Comparison of ENCODE assay signal across 9 cellular contexts in the genomic region with DNA sequence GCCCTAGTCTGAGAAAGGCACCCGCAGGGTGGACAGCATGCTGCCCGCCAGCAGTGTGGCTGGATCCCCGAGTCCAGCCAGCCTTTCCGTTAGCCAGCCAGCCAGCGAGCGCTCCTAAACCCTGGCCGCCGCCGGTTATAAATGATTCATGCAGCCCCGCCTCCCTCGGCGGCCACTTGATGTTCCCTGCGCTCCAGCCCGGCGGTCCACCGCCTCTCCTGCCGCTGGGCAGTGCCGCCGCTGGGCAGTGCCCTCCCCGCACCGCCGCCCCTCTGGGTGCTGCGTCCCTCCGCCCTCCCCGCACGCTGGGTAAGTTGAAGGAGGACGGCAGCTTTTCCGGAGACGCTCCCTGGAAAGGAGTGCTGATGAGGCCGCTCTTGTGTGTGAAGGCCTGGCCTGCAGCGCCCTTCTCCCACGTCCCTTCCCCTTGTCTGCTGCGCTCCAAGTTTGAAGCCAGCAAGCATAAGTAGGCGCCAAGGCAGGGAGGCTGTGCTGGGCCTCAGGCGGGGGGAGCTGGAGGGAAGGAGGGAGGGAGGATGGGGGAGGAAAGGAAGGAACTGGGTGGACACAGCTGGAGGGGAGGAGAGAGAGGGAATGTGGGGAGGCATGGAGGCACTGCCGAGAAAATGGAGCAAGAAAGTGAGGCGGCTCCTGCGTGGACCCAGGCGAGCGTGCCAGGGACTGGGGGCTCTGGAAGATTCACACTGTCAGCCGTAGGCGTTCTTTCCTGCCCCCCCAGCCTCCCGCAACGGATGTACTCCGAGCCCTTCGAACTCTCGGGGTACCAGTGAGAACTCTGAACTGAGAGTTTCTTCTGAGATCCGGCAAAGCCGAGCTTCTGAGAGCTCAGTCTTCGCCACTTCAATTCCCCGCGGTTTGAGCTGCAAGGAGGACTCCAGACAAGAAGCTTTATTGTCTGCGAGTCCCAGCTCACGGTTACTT.
DNase-seq lines count a peak whose midpoint lies in the region; ATAC-seq, FAIRE-seq and TF ChIP-seq lines count a peak whose summit lies in the region.
"Had no signal": no experiment of that assay in that cellular context is flagged by ENCODE, and none has a peak within 500 bp of the region (broad histone marks: within the 10 kb centered on the region; RNA-seq: fewer than 3 reads in every experiment).

No MANE protein-coding gene starts in this region.

- DNase-seq in DMS79 treated with DMSO at 0.1 percent for 48 hours (lab: John Stamatoyannopoulos, UW), result peak; percentile 60
- DNase-seq in DMS79 (lab: John Stamatoyannopoulos, UW), result no peak
- peak; percentile 63 to 78 for DNase-seq in lung microvascular endothelial cell (ENCODE audit: low read depth in 2 of 2)
- peak; percentile 84 for DNase-seq in upper lobe of right lung
- DNase-seq in cerebellar nuclear complex (lab: John Stamatoyannopoulos, UW), result no peak
- no peak for DNase-seq in NCI-H187 (lab: John Stamatoyannopoulos, UW)

- TF ChIP-seq CTCF in upper lobe of right lung (IDR thresholded peaks at IDR 0.05), result no peak

- peaks cover 32% of the 10 kb centered on the region for H3K27me3 ChIP-seq in upper lobe of right lung

- no peaks in the 10 kb centered on the region for H3K36me3 ChIP-seq in upper lobe of right lung

- ATAC-seq in upper lobe of right lung (peak; percentile 82), GM19351 (IDR thresholded peaks at IDR 0.05; ENCODE audit: unreplicated experiment) (no peak)

- peak; percentile 18 for FAIRE-seq in endometrium (lab: Jason Lieb, UNC)

- intact Hi-C loops in upper lobe of right lung (cut with DNase I), result no loop called here

- peak overlapping the region; percentile 43 for H3K4me3 ChIP-seq in upper lobe of right lung

- no peaks in the 10 kb centered on the region for H3K4me1 ChIP-seq in upper lobe of right lung

- H3K9me3 ChIP-seq in upper lobe of right lung, result no peaks in the 10 kb centered on the region

- H3K27ac ChIP-seq in upper lobe of right lung, result peak overlapping the region; percentile 71
- H3K27ac ChIP-seq: 22Rv1 had no signal

Comparison
In these comparisons a context has a peak if more than half of its experiments do, and no peak if none do; other contexts are left out.
1. DNase-seq: peak in DMS79 treated with DMSO at 0.1 percent for 48 hours (single experiment), lung microvascular endothelial cell (2 of 2) and upper lobe of right lung (single experiment); none in DMS79 (single experiment), cerebellar nuclear complex (0 of 2) and NCI-H187 (0 of 2).